ENCODE assay signal across 1 cellular context in the genomic region with DNA sequence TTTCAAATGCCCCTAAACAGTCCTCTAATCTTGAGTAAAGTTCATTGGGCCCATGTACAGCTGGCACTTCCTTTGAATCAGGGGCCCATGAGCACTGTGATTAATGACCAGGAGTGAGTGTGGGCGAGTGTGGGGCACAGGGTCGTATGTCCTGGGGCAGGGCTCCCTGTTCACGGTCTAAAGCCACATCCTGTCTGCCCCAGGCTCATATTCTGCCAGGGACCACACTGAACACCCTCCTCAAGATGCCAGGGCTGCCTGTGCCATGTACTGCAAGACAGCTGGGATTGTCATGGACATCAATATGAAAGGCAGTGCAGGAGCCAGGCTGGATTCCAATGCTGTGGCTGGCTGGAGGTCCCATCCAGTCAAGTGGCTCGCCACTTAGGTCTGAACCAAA.
TF ChIP-seq lines count a peak whose summit lies in the region.

No MANE protein-coding gene starts in this region.

TF ChIP-seq in WTC11, 78 proteins besides CTCF, POLR2A, EP300 and RAD21 (continued from another document):
- TF ChIP-seq PREB (CRISPR knock-in tag; IDR thresholded peaks at IDR 0.05; ENCODE audit: borderline replicate concordance): no peak
- no peak for TF ChIP-seq RELA (CRISPR knock-in tag; IDR thresholded peaks at IDR 0.05; ENCODE audit: borderline replicate concordance)
- no peak for TF ChIP-seq TEAD4 (CRISPR knock-in tag; IDR thresholded peaks at IDR 0.05)
- TF ChIP-seq ESRRA (CRISPR knock-in tag; IDR thresholded peaks at IDR 0.05; ENCODE audit: borderline replicate concordance): no peak
- TF ChIP-seq, protein P1, sequence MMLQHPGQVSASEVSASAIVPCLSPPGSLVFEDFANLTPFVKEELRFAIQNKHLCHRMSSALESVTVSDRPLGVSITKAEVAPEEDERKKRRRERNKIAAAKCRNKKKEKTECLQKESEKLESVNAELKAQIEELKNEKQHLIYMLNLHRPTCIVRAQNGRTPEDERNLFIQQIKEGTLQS (CRISPR knock-in tag; conservative IDR thresholded peaks at IDR 0.05): no peak
- no peak for TF ChIP-seq CREB1 (CRISPR knock-in tag; IDR thresholded peaks at IDR 0.05)
- TF ChIP-seq FOXK1 (CRISPR knock-in tag; IDR thresholded peaks at IDR 0.05): no peak
- TF ChIP-seq TP53 (CRISPR knock-in tag; IDR thresholded peaks at IDR 0.05): no peak
- TF ChIP-seq ZNF263 (CRISPR knock-in tag; IDR thresholded peaks at IDR 0.05; ENCODE audit: low read depth): no peak
- TF ChIP-seq, protein P2, sequence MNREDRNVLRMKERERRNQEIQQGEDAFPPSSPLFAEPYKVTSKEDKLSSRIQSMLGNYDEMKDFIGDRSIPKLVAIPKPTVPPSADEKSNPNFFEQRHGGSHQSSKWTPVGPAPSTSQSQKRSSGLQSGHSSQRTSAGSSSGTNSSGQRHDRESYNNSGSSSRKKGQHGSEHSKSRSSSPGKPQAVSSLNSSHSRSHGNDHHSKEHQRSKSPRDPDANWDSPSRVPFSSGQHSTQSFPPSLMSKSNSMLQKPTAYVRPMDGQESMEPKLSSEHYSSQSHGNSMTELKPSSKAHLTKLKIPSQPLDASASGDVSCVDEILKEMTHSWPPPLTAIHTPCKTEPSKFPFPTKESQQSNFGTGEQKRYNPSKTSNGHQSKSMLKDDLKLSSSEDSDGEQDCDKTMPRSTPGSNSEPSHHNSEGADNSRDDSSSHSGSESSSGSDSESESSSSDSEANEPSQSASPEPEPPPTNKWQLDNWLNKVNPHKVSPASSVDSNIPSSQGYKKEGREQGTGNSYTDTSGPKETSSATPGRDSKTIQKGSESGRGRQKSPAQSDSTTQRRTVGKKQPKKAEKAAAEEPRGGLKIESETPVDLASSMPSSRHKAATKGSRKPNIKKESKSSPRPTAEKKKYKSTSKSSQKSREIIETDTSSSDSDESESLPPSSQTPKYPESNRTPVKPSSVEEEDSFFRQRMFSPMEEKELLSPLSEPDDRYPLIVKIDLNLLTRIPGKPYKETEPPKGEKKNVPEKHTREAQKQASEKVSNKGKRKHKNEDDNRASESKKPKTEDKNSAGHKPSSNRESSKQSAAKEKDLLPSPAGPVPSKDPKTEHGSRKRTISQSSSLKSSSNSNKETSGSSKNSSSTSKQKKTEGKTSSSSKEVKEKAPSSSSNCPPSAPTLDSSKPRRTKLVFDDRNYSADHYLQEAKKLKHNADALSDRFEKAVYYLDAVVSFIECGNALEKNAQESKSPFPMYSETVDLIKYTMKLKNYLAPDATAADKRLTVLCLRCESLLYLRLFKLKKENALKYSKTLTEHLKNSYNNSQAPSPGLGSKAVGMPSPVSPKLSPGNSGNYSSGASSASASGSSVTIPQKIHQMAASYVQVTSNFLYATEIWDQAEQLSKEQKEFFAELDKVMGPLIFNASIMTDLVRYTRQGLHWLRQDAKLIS (CRISPR knock-in tag; IDR thresholded peaks at IDR 0.05; ENCODE audit: borderline replicate concordance): no peak
- no peak for TF ChIP-seq ZNF425 (CRISPR knock-in tag; conservative IDR thresholded peaks at IDR 0.05)
- no peak for TF ChIP-seq ZNF281 (CRISPR knock-in tag; IDR thresholded peaks at IDR 0.05)
- no peak for TF ChIP-seq ZNF121 (CRISPR knock-in tag; IDR thresholded peaks at IDR 0.05)
- TF ChIP-seq PRRX2 (CRISPR knock-in tag; IDR thresholded peaks at IDR 0.05): no peak
- no peak for TF ChIP-seq ZNF396 (CRISPR knock-in tag; IDR thresholded peaks at IDR 0.05; ENCODE audit: borderline replicate concordance)
- TF ChIP-seq ZNF317 (CRISPR knock-in tag; IDR thresholded peaks at IDR 0.05; ENCODE audit: borderline replicate concordance, low read depth): no peak
